Comparison of ENCODE assay signal across 9 cellular contexts in the genomic region with DNA sequence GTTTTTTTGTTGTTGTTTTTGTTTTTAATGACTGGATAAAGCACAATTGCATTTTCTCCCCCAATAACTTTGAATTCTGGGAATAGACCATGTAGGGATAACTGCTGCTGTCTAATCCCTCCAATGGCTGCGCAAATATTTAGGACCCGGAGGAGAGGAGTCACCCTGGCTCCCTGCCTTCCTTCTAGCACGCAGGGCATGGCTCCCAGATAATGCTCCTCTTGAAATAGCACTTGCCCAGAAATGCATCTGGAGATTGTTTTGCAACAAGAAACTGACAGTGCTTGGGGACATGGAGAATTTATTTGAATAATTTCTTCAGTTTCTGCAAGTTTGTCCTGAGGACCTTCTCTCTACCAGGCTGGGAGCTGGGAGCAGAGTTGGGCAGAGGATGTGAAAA.
A peak's percentile ranks its signal among the peaks of the same experiment; 100 is the strongest.
DNase-seq lines count a peak whose midpoint lies in the region; ATAC-seq and TF ChIP-seq lines count a peak whose summit lies in the region.
"Had no signal": no experiment of that assay in that cellular context is flagged by ENCODE, and none has a peak within 500 bp of the region (broad histone marks: within the 10 kb centered on the region; RNA-seq: fewer than 3 reads in every experiment).

No MANE protein-coding gene starts in this region.

- H3K36me3 ChIP-seq in SK-N-SH (replicated peaks in 1 of 2; ENCODE audit: control insufficient read depth in 1 of 2, insufficient read depth in 2 of 2, low read length in 1 of 2) (no peaks in the 10 kb centered on the region), neuronal stem cell (replicated peaks in 1 of 2; ENCODE audit: control insufficient read depth in 2 of 2, insufficient read depth in 2 of 2, low read length in 2 of 2) (peaks cover 0 to 2% of the 10 kb centered on the region in 2 donors), uterus (no peaks in the 10 kb centered on the region)

- ATAC-seq in SK-N-SH treated with all-trans-retinoic acid at 6 μM for 48 hours = peak; percentile 39; the same call in 2 of the 3 replicates
- ATAC-seq in GM19351 (IDR thresholded peaks at IDR 0.05; ENCODE audit: unreplicated experiment) = no peak
- ATAC-seq in activated CD8-positive, alpha-beta T cell treated with anti-CD3 and anti-CD28 coated beads for 36 hours = no peak
- no peak for ATAC-seq in HG02678 (IDR thresholded peaks at IDR 0.05; ENCODE audit: unreplicated experiment)

- TF ChIP-seq CTCF in SK-N-SH (IDR thresholded peaks at IDR 0.05) (no peak), foreskin fibroblast (IDR thresholded peaks at IDR 0.05; ENCODE audit: low read depth, low read length) (no peak), uterus (IDR thresholded peaks at IDR 0.05) (no peak)
- TF ChIP-seq CTCF in activated CD8-positive, alpha-beta T cell treated with anti-CD3 and anti-CD28 coated beads for 36 hours (IDR thresholded peaks at IDR 0.05) = no peak

- no peaks in the 10 kb centered on the region for H3K9me2 ChIP-seq in SK-N-SH

- no peaks in the 10 kb centered on the region for H3K9me3 Mint-ChIP-seq in activated CD8-positive, alpha-beta T cell treated with anti-CD3 and anti-CD28 coated beads for 36 hours

- no peaks in the 10 kb centered on the region for H3K27me3 ChIP-seq in SK-N-SH (ENCODE audit: insufficient read depth)
- H3K27me3 ChIP-seq in neuronal stem cell (ENCODE audit: control insufficient read depth in 3 of 3, insufficient read depth in 3 of 3, low read depth in 1 of 3, low read length in 3 of 3) = no peaks in the 10 kb centered on the region
- no peaks in the 10 kb centered on the region for H3K27me3 ChIP-seq in uterus

- H4K8ac ChIP-seq in neuronal stem cell (ENCODE audit: low read depth, low read length) = no peak overlapping the region

- TF ChIP-seq EP300 in SK-N-SH (IDR thresholded peaks at IDR 0.05; ENCODE audit: borderline replicate concordance in 1 of 2, low read depth in 1 of 2, low read length in 1 of 2) = no peak

- no peaks in the 10 kb centered on the region for H4K20me1 ChIP-seq in SK-N-SH (ENCODE audit: insufficient read depth)

- H3K4ac ChIP-seq in neuronal stem cell (ENCODE audit: low read length) = no peak overlapping the region

- peaks cover 50% of the 10 kb centered on the region for H3K4me1 Mint-ChIP-seq in activated CD8-positive, alpha-beta T cell treated with anti-CD3 and anti-CD28 coated beads for 36 hours (ENCODE audit: low read depth)

- no peak overlapping the region for H2BK12ac ChIP-seq in neuronal stem cell (ENCODE audit: low read length)

- H2BK15ac ChIP-seq in neuronal stem cell (ENCODE audit: low read length) = no peak overlapping the region

- H2BK5ac ChIP-seq in neuronal stem cell (ENCODE audit: low read length) = no peak overlapping the region

- H3K18ac ChIP-seq in neuronal stem cell (ENCODE audit: low read length) = no peak overlapping the region

- H3K9me3 ChIP-seq in SK-N-SH (no peaks in the 10 kb centered on the region), neuronal stem cell (replicated peaks in 1 of 2; ENCODE audit: control insufficient read depth in 2 of 2, insufficient read depth in 1 of 2, low read depth in 1 of 2, low read length in 2 of 2) (no peaks in the 10 kb centered on the region), uterus (no peaks in the 10 kb centered on the region)

- 67% methylated on average over 3 of the region's 3 CpGs for WGBS in SK-N-SH (ENCODE audit: low lambda C conversion rate)
- no CpG with 5 or more reads among the region's 3 CpGs for WGBS in neuronal stem cell (ENCODE audit: extremely low coverage in 2 of 2, insufficient read length in 2 of 2, insufficient replicate concordance in 1 of 2), 2 donors

- intact Hi-C loops in uterus (cut with DNase I; ENCODE audit: low total_unique reads) = no loop called here
- intact Hi-C loops in activated CD8-positive, alpha-beta T cell treated with anti-CD3 and anti-CD28 coated beads for 36 hours (cut with micrococcal nuclease) = loop anchor here (10.0 kb wide), 1 partner anchor 155 kb away; a partner anchor contains a TSS

- H2BK120ac ChIP-seq in neuronal stem cell (ENCODE audit: low read depth, low read length) = no peak overlapping the region

- H3K14ac ChIP-seq in neuronal stem cell (ENCODE audit: low read length) = no peak overlapping the region

- no peaks in the 10 kb centered on the region for H3K27me3 Mint-ChIP-seq in activated CD8-positive, alpha-beta T cell treated with anti-CD3 and anti-CD28 coated beads for 36 hours

- no peak overlapping the region for H3K9ac ChIP-seq in SK-N-SH
- no peak overlapping the region for H3K9ac ChIP-seq in neuronal stem cell (ENCODE audit: low read depth, low read length, poor library complexity)

- H3F3A ChIP-seq in SK-N-SH (replicated peaks; ENCODE audit: insufficient read depth) = no peaks in the 10 kb centered on the region

- H3K4me2 ChIP-seq in SK-N-SH = no peak overlapping the region
- H3K4me2 ChIP-seq in neuronal stem cell (ENCODE audit: insufficient read depth, low read length, poor library complexity, severe bottlenecking) = no peak overlapping the region

- POLR2A ChIA-PET in SK-N-SH (lab: Yijun Ruan, JAX) = no interaction called here
- POLR2A ChIA-PET in activated CD8-positive, alpha-beta T cell treated with anti-CD3 and anti-CD28 coated beads for 36 hours (lab: Charles Lee) = no interaction called here

- DNase-seq in SK-N-SH (no peak), foreskin fibroblast (peak; percentile 72 to 88), neuronal stem cell (ENCODE audit: low spot score) (no peak), uterus (peak; percentile 83 to 85)
- no peak for DNase-seq in activated CD8-positive, alpha-beta T cell treated with anti-CD3 and anti-CD28 coated beads for 36 hours
- DNase-seq: ACHN had no signal

- no peak for TF ChIP-seq RAD21 in SK-N-SH (IDR thresholded peaks at IDR 0.05; ENCODE audit: low read length)

- no peak overlapping the region for H2AK5ac ChIP-seq in neuronal stem cell (ENCODE audit: low read depth, low read length)

- CTCF ChIA-PET in SK-N-SH (lab: Yijun Ruan, JAX) = interaction anchor here (1.6 to 3.3 kb wide), 2 partner anchors 81 to 110 kb away, joined by 6 to 14 read pairs; no protein-coding TSS in a partner anchor
- CTCF ChIA-PET in activated CD8-positive, alpha-beta T cell treated with anti-CD3 and anti-CD28 coated beads for 36 hours (lab: Charles Lee) = no interaction called here

- no peak overlapping the region for H3K23ac ChIP-seq in neuronal stem cell (ENCODE audit: low read depth, low read length, poor library complexity)

- no peaks in the 10 kb centered on the region for H3K79me1 ChIP-seq in neuronal stem cell (ENCODE audit: low read depth, low read length)

- H3K27ac ChIP-seq in SK-N-SH (ENCODE audit: low read depth in 2 of 2, low read length in 1 of 2) (peak overlapping the region in 1 of 2 experiments; percentile 43; a peak in 2 of 4 replicates), neuronal stem cell (replicated peaks; ENCODE audit: low read length) (peak overlapping the region; percentile 0), uterus (peak overlapping the region; percentile 90)

- no peak overlapping the region for H3K4me3 Mint-ChIP-seq in activated CD8-positive, alpha-beta T cell treated with anti-CD3 and anti-CD28 coated beads for 36 hours

- no peaks in the 10 kb centered on the region for H3K79me2 ChIP-seq in SK-N-SH (ENCODE audit: insufficient read depth)

- TF ChIP-seq POLR2A in uterus (IDR thresholded peaks at IDR 0.05) = no peak

- H4K91ac ChIP-seq in neuronal stem cell (ENCODE audit: low read depth, low read length, poor library complexity) = no peak overlapping the region

- H3K36me3 Mint-ChIP-seq in activated CD8-positive, alpha-beta T cell treated with anti-CD3 and anti-CD28 coated beads for 36 hours (ENCODE audit: low read depth) = peaks cover 3% of the 10 kb centered on the region

- no peak overlapping the region for H3K27ac Mint-ChIP-seq in activated CD8-positive, alpha-beta T cell treated with anti-CD3 and anti-CD28 coated beads for 36 hours

- H3K4me3 ChIP-seq in SK-N-SH (ENCODE audit: low read depth in 2 of 2, low read length in 1 of 2) = no peak overlapping the region
- no peak overlapping the region for H3K4me3 ChIP-seq in foreskin fibroblast (ENCODE audit: low read depth in 1 of 2, low read length in 2 of 2)
- no peak overlapping the region for H3K4me3 ChIP-seq in neuronal stem cell (ENCODE audit: low read length in 2 of 2)
- no peak overlapping the region for H3K4me3 ChIP-seq in uterus

- H2AFZ ChIP-seq in SK-N-SH (ENCODE audit: low read depth) = no peak overlapping the region
- H2AFZ ChIP-seq in neuronal stem cell (ENCODE audit: low read length) = peak overlapping the region; percentile 48

- H3K4me1 ChIP-seq in SK-N-SH (ENCODE audit: control insufficient read depth in 1 of 2, insufficient read depth in 2 of 2, low read depth in 1 of 2, low read length in 1 of 2) (peaks cover 8 to 53% of the 10 kb centered on the region in 2 experiments; a peak in 2 of 4 replicates), neuronal stem cell (ENCODE audit: control insufficient read depth in 2 of 2, insufficient read depth in 1 of 2, low read depth in 1 of 2, low read length in 2 of 2) (peaks cover 42 to 61% of the 10 kb centered on the region in 2 donors), uterus (peaks cover 19 to 20% of the 10 kb centered on the region in 2 donors)

TF ChIP-seq in SK-N-SH, 30 proteins besides CTCF, POLR2A, EP300 and RAD21 (continues in another document):
- TF ChIP-seq, protein P1, sequence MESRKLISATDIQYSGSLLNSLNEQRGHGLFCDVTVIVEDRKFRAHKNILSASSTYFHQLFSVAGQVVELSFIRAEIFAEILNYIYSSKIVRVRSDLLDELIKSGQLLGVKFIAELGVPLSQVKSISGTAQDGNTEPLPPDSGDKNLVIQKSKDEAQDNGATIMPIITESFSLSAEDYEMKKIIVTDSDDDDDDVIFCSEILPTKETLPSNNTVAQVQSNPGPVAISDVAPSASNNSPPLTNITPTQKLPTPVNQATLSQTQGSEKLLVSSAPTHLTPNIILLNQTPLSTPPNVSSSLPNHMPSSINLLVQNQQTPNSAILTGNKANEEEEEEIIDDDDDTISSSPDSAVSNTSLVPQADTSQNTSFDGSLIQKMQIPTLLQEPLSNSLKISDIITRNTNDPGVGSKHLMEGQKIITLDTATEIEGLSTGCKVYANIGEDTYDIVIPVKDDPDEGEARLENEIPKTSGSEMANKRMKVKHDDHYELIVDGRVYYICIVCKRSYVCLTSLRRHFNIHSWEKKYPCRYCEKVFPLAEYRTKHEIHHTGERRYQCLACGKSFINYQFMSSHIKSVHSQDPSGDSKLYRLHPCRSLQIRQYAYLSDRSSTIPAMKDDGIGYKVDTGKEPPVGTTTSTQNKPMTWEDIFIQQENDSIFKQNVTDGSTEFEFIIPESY (IDR thresholded peaks at IDR 0.05; ENCODE audit: borderline replicate concordance, low read depth) = no peak
- TF ChIP-seq FOXJ3 (CRISPR knock-in tag; IDR thresholded peaks at IDR 0.05) = no peak
- TF ChIP-seq NRF1 (IDR thresholded peaks at IDR 0.05; ENCODE audit: low read depth, low read length) = no peak
- no peak for TF ChIP-seq FOSL2 (IDR thresholded peaks at IDR 0.05; ENCODE audit: borderline replicate concordance, low read depth)
- no peak for TF ChIP-seq POLR2AphosphoS5 (IDR thresholded peaks at IDR 0.05; ENCODE audit: low read depth, low read length)

Comparison
In these comparisons a context has a peak if more than half of its experiments do, and no peak if none do; other contexts are left out.
1. DNase-seq: peak in foreskin fibroblast (2 of 2) and uterus (2 of 2); none in SK-N-SH (single experiment), neuronal stem cell (single experiment) and activated CD8-positive, alpha-beta T cell treated with anti-CD3 and anti-CD28 coated beads for 36 hours (single experiment).